6 cellular contexts compared by ENCODE assay signal in the genomic region with DNA sequence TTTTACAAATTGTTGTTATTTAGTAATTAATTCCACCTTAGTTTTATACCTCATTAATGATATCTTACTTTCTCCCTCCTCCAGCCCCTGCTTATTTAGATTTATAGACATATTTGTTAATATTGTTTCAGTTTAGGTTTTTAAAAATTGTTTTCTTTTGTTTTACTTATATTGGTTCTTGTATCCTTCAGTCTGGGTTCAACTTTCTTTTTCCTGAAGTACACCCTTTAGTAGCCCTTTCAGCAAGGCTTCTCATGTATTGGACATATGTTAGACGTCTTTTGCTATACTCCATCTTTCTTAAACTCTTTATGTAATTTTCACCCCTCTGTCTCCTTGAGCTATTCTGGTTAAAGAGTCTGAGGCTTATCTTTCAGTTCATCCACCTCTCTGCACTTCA.
"Had no signal": no experiment of that assay in that cellular context is flagged by ENCODE, and none has a peak within 500 bp of the region (broad histone marks: within the 10 kb centered on the region; RNA-seq: fewer than 3 reads in every experiment).

No MANE protein-coding gene starts in this region.

- H3K4me3 ChIP-seq: K562 had no signal

- H3K27ac ChIP-seq: HL-60, KMS-11 had no signal

- DNase-seq: IMR-90, KBM-7, KG1 had no signal
